ENCODE assay signal across 9 cellular contexts in genomic region chr5:151155149-151155776, GRCh38. TPM values are rescaled to one million over a fixed set of nuclear protein-coding genes. Genes with fewer than 3 reads are reported as not detected.
DNase-seq lines count a peak whose midpoint lies in the region; ATAC-seq and TF ChIP-seq lines count a peak whose summit lies in the region.
"Had no signal": no experiment of that assay in that cellular context is flagged by ENCODE, and none has a peak within 500 bp of the region (broad histone marks: within the 10 kb centered on the region; RNA-seq: fewer than 3 reads in every experiment).

No MANE protein-coding gene starts in this region.

- CTCF ChIA-PET in activated CD4-positive, alpha-beta memory T cell treated with anti-CD3 and anti-CD28 coated beads, Interleukin-2, amount 10 ng/mL, durations not matched to agents 7 days and 5 days (lab: Charles Lee), result interaction anchor here (0.8 to 1.7 kb wide), 11 partner anchors 10 to 95 kb away, joined by 3 to 14 read pairs (median 4); no protein-coding TSS in a partner anchor

- H2AK5ac ChIP-seq in neuronal stem cell (ENCODE audit: low read depth, low read length), result no peak overlapping the region

- H3K4me3 ChIP-seq in fibroblast of the aortic adventitia (ENCODE audit: low read depth, low read length) (peak overlapping the region; percentile 95), neuronal stem cell (ENCODE audit: low read length in 2 of 2) (no peak overlapping the region)

- H2BK5ac ChIP-seq in neuronal stem cell (ENCODE audit: low read length), result no peak overlapping the region

- H3K14ac ChIP-seq in neuronal stem cell (ENCODE audit: low read length), result no peak overlapping the region

- in situ Hi-C loops in GM13977 (cut with MboI; ENCODE audit: low pct_unique_long_range_greater_than_20kb, low sequenced_read_pairs, unreplicated experiment), result no loop called here

- no peak for TF ChIP-seq CTCF in fibroblast of the aortic adventitia (IDR thresholded peaks at IDR 0.05; ENCODE audit: insufficient read depth, low read length)
- TF ChIP-seq CTCF in GM13977 (IDR thresholded peaks at IDR 0.05; ENCODE audit: extremely low read depth, insufficient read depth, missing control alignments), result no peak

- H4K8ac ChIP-seq in neuronal stem cell (ENCODE audit: low read depth, low read length), result no peak overlapping the region

- H3K23ac ChIP-seq in neuronal stem cell (ENCODE audit: low read depth, low read length, poor library complexity), result no peak overlapping the region

- H3K27me3 ChIP-seq in neuronal stem cell (ENCODE audit: control insufficient read depth in 3 of 3, insufficient read depth in 3 of 3, low read depth in 1 of 3, low read length in 3 of 3), result no peaks in the 10 kb centered on the region

- no peaks in the 10 kb centered on the region for H3K27me3 Mint-ChIP-seq in activated CD4-positive, alpha-beta memory T cell treated with anti-CD3 and anti-CD28 coated beads, Interleukin-2, amount 10 ng/mL, durations not matched to agents 7 days and 5 days

- H3K4me3 Mint-ChIP-seq in activated CD4-positive, alpha-beta memory T cell treated with anti-CD3 and anti-CD28 coated beads, Interleukin-2, amount 10 ng/mL, durations not matched to agents 7 days and 5 days, result peak overlapping the region; percentile 95

- no peaks in the 10 kb centered on the region for H3K9me3 Mint-ChIP-seq in activated CD4-positive, alpha-beta memory T cell treated with anti-CD3 and anti-CD28 coated beads, Interleukin-2, amount 10 ng/mL, durations not matched to agents 7 days and 5 days

- no peaks in the 10 kb centered on the region for H3K9me3 ChIP-seq in neuronal stem cell (replicated peaks in 1 of 2; ENCODE audit: control insufficient read depth in 2 of 2, insufficient read depth in 1 of 2, low read depth in 1 of 2, low read length in 2 of 2)

- H2BK15ac ChIP-seq in neuronal stem cell (ENCODE audit: low read length), result no peak overlapping the region

- H4K91ac ChIP-seq in neuronal stem cell (ENCODE audit: low read depth, low read length, poor library complexity), result no peak overlapping the region

- ATAC-seq in GM18868 (IDR thresholded peaks at IDR 0.05; ENCODE audit: unreplicated experiment), result peak; percentile 23
- ATAC-seq in HG03159 (IDR thresholded peaks at IDR 0.05; ENCODE audit: unreplicated experiment), result peak; percentile 20

- H3K36me3 ChIP-seq in neuronal stem cell (replicated peaks in 1 of 2; ENCODE audit: control insufficient read depth in 2 of 2, insufficient read depth in 2 of 2, low read length in 2 of 2), result no peaks in the 10 kb centered on the region

- H3K4ac ChIP-seq in neuronal stem cell (ENCODE audit: low read length), result no peak overlapping the region

- no peak overlapping the region for H3K4me2 ChIP-seq in neuronal stem cell (ENCODE audit: insufficient read depth, low read length, poor library complexity, severe bottlenecking)

- POLR2A ChIA-PET in activated CD4-positive, alpha-beta memory T cell treated with anti-CD3 and anti-CD28 coated beads, Interleukin-2, amount 10 ng/mL, durations not matched to agents 7 days and 5 days (lab: Charles Lee), result interaction anchor here (0.7 to 1.8 kb wide), 13 partner anchors 9 to 616 kb away, joined by 3 to 6 read pairs (median 4); partner anchors contain the start of genes G3BP1 and TNIP1

- no peak overlapping the region for H2AFZ ChIP-seq in neuronal stem cell (ENCODE audit: low read length)

- H3K4me1 Mint-ChIP-seq in activated CD4-positive, alpha-beta memory T cell treated with anti-CD3 and anti-CD28 coated beads, Interleukin-2, amount 10 ng/mL, durations not matched to agents 7 days and 5 days, result peaks cover 66% of the 10 kb centered on the region

- H2BK120ac ChIP-seq in neuronal stem cell (ENCODE audit: low read depth, low read length), result no peak overlapping the region

- no peak overlapping the region for H2BK12ac ChIP-seq in neuronal stem cell (ENCODE audit: low read length)

- DNase-seq in activated CD4-positive, alpha-beta memory T cell treated with anti-CD3 and anti-CD28 coated beads, Interleukin-2, amount 10 ng/mL, durations not matched to agents 7 days and 5 days, result peak; percentile 78
- DNase-seq in fibroblast of the aortic adventitia (ENCODE audit: low read depth), result no peak
- peak; percentile 41 for DNase-seq in stimulated activated CD8-positive, alpha-beta memory T cell treated with anti-CD3 and anti-CD28 coated beads, Interleukin-7, amount 100 ng/mL, for 24 hours (ENCODE audit: low read depth)
- no peak for DNase-seq in NCI-H1436 treated with DMSO at 0.1 percent for 48 hours (lab: John Stamatoyannopoulos, UW)
- no peak for DNase-seq in neuronal stem cell (ENCODE audit: low spot score)
- no peak for DNase-seq in GM13977 (ENCODE audit: low spot score)

- no peak overlapping the region for H3K9ac ChIP-seq in neuronal stem cell (ENCODE audit: low read depth, low read length, poor library complexity)

- peaks cover 54% of the 10 kb centered on the region for H3K36me3 Mint-ChIP-seq in activated CD4-positive, alpha-beta memory T cell treated with anti-CD3 and anti-CD28 coated beads, Interleukin-2, amount 10 ng/mL, durations not matched to agents 7 days and 5 days (ENCODE audit: low read depth)

- no CpG with 5 or more reads among the region's 9 CpGs for WGBS in neuronal stem cell (ENCODE audit: extremely low coverage in 2 of 2, insufficient read length in 2 of 2, insufficient replicate concordance in 1 of 2), 2 donors

- peak overlapping the region; percentile 96 for H3K27ac Mint-ChIP-seq in activated CD4-positive, alpha-beta memory T cell treated with anti-CD3 and anti-CD28 coated beads, Interleukin-2, amount 10 ng/mL, durations not matched to agents 7 days and 5 days

- H3K18ac ChIP-seq in neuronal stem cell (ENCODE audit: low read length), result no peak overlapping the region

- H3K79me1 ChIP-seq in neuronal stem cell (ENCODE audit: low read depth, low read length), result no peaks in the 10 kb centered on the region

- no peak overlapping the region for H3K27ac ChIP-seq in neuronal stem cell (replicated peaks; ENCODE audit: low read length)
- H3K27ac ChIP-seq: VCaP had no signal

- peaks cover 27 to 42% of the 10 kb centered on the region in 2 donors for H3K4me1 ChIP-seq in neuronal stem cell (ENCODE audit: control insufficient read depth in 2 of 2, insufficient read depth in 1 of 2, low read depth in 1 of 2, low read length in 2 of 2)

RNA-seq across cellular contexts. Expression of gene ANXA6, which starts 2.3 kb away (rescaled TPM):
- 100 to 1,000 TPM; 603 to 606 TPM for total RNA-seq in activated CD4-positive, alpha-beta memory T cell treated with anti-CD3 and anti-CD28 coated beads, Interleukin-2, amount 10 ng/mL, durations not matched to agents 7 days and 5 days
- 111 and 194 TPM in 2 replicates for total RNA-seq in fibroblast of the aortic adventitia (ENCODE audit: low replicate concordance)
- polyA plus RNA-seq in neuronal stem cell (2013, experiment 1 of 2), result 47.1 TPM
- 45.5 TPM for polyA plus RNA-seq in neuronal stem cell (2013, experiment 2 of 2)

Comparison
In these comparisons a context has a peak if more than half of its experiments do, and no peak if none do; other contexts are left out.
1. DNase-seq: peak in activated CD4-positive, alpha-beta memory T cell treated with anti-CD3 and anti-CD28 coated beads, Interleukin-2, amount 10 ng/mL, durations not matched to agents 7 days and 5 days (single experiment) and stimulated activated CD8-positive, alpha-beta memory T cell treated with anti-CD3 and anti-CD28 coated beads, Interleukin-7, amount 100 ng/mL, for 24 hours (single experiment); none in fibroblast of the aortic adventitia (single experiment), NCI-H1436 treated with DMSO at 0.1 percent for 48 hours (single experiment), neuronal stem cell (single experiment) and GM13977 (single experiment).